ENCODE assay signal across 13 cellular contexts in genomic region chr6:42694586-42694985, GRCh38. TPM values are rescaled to one million over a fixed set of nuclear protein-coding genes. Genes with fewer than 3 reads are reported as not detected.
DNase-seq lines count a peak whose midpoint lies in the region; FAIRE-seq and TF ChIP-seq lines count a peak whose summit lies in the region.
"Had no signal": no experiment of that assay in that cellular context is flagged by ENCODE, and none has a peak within 500 bp of the region (broad histone marks: within the 10 kb centered on the region; RNA-seq: fewer than 3 reads in every experiment).

No MANE protein-coding gene starts in this region.

- H3K27ac Mint-ChIP-seq in brain: peak overlapping the region in 3 of 5 experiments; percentile 70 to 87 (median 76)

- H3K14ac ChIP-seq in mesenchymal stem cell (ENCODE audit: low read length in 2 of 2): no peak overlapping the region

- H3K4me1 ChIP-seq in ACC112 (ENCODE audit: control insufficient read depth, insufficient read depth, low read length, unreplicated experiment): peaks cover 61% of the 10 kb centered on the region
- H3K4me1 ChIP-seq in mesenchymal stem cell (ENCODE audit: control insufficient read depth, insufficient read depth, low read depth, low read length): peaks cover 5% of the 10 kb centered on the region

- peaks cover 4% of the 10 kb centered on the region for H3K79me1 ChIP-seq in mesenchymal stem cell (replicated peaks; ENCODE audit: low read length, poor library complexity, severe bottlenecking)

- H3K27me3 Mint-ChIP-seq in brain: peaks cover 3% of the 10 kb centered on the region
- H3K27me3 Mint-ChIP-seq: progenitor cell of endocrine pancreas had no signal

- no peak overlapping the region for H3K4me2 ChIP-seq in mesenchymal stem cell (ENCODE audit: low read length, poor library complexity, severe bottlenecking)

- 85% methylated on average over 3 of the region's 4 CpGs for WGBS in mesenchymal stem cell

- no peak for TF ChIP-seq POLR2A in H54 (IDR thresholded peaks at IDR 0.05; ENCODE audit: low read depth, low read length)

- H3K4me3 ChIP-seq in ACC112 (ENCODE audit: low read depth, low read length) (no peak overlapping the region), mesenchymal stem cell (ENCODE audit: insufficient read depth in 1 of 2, low read depth in 1 of 2, low read length in 2 of 2) (no peak overlapping the region)
- H3K4me3 ChIP-seq: dorsolateral prefrontal cortex had no signal

- peaks cover 27% of the 10 kb centered on the region for H3K36me3 Mint-ChIP-seq in brain

- H2BK120ac ChIP-seq in mesenchymal stem cell (ENCODE audit: low read depth, low read length): no peak overlapping the region

- H2BK15ac ChIP-seq in mesenchymal stem cell (ENCODE audit: low read depth, poor library complexity, severe bottlenecking): no peak overlapping the region

- H3K36me3 ChIP-seq in ACC112 (ENCODE audit: insufficient read depth, low read length) (peaks cover 6% of the 10 kb centered on the region; the same call in 1 of the 2 replicates), mesenchymal stem cell (ENCODE audit: control insufficient read depth in 1 of 2, insufficient read depth in 2 of 2, low read depth in 1 of 2, low read length in 2 of 2) (peaks cover 15 to 50% of the 10 kb centered on the region in 2 experiments)

- H3K27ac ChIP-seq in ACC112 (ENCODE audit: low read depth, low read length) (peak overlapping the region; percentile 88), mesenchymal stem cell (ENCODE audit: low read length, poor library complexity, severe bottlenecking) (no peak overlapping the region)

- H3K9me3 ChIP-seq in mesenchymal stem cell (ENCODE audit: control insufficient read depth, low read length): no peaks in the 10 kb centered on the region

- no peaks in the 10 kb centered on the region for H3K79me2 ChIP-seq in ACC112 (ENCODE audit: control insufficient read depth, insufficient read depth, low read length, unreplicated experiment)

- no peaks in the 10 kb centered on the region for H3K9me3 Mint-ChIP-seq in brain

- peak overlapping the region; percentile 60 for H3K9ac ChIP-seq in mesenchymal stem cell (ENCODE audit: low read length)

- H3K4me1 Mint-ChIP-seq in brain: no peaks in the 10 kb centered on the region

- FAIRE-seq in H54 (lab: Jason Lieb, UNC): no peak

- H2BK5ac ChIP-seq in mesenchymal stem cell (ENCODE audit: low read depth, low read length, poor library complexity, severe bottlenecking): no peak overlapping the region

- H3K27me3 ChIP-seq in ACC112 (ENCODE audit: insufficient read depth, low read length) (no peaks in the 10 kb centered on the region), mesenchymal stem cell (ENCODE audit: control insufficient read depth in 1 of 2, insufficient read depth in 1 of 2, low read length in 2 of 2) (no peaks in the 10 kb centered on the region)
- H3K27me3 ChIP-seq: dorsolateral prefrontal cortex had no signal

- TF ChIP-seq CTCF in brain (conservative IDR thresholded peaks at IDR 0.05): no peak

- no peak overlapping the region for H2AK5ac ChIP-seq in mesenchymal stem cell (ENCODE audit: low read length, severe bottlenecking)

- H4K91ac ChIP-seq in mesenchymal stem cell (ENCODE audit: low read length): no peak overlapping the region

- H2AFZ ChIP-seq in ACC112 (ENCODE audit: low read length, unreplicated experiment) (no peak overlapping the region), mesenchymal stem cell (ENCODE audit: low read depth, low read length) (no peak overlapping the region)

- no peak overlapping the region for H3K23ac ChIP-seq in mesenchymal stem cell (ENCODE audit: low read length in 2 of 2)

- H4K8ac ChIP-seq in mesenchymal stem cell (ENCODE audit: low read length): no peak overlapping the region

- no peak overlapping the region for H3K18ac ChIP-seq in mesenchymal stem cell (ENCODE audit: low read depth in 1 of 2, low read length in 2 of 2)

- DNase-seq in H54 (ENCODE audit: insufficient read length, low spot score): peak; percentile 21
- no peak for DNase-seq in mesenchymal stem cell
- no peak for DNase-seq in DMS79 (lab: John Stamatoyannopoulos, UW)
- no peak for DNase-seq in medulla oblongata (ENCODE audit: extremely low spot score)
- DNase-seq in NCI-H1417 treated with DMSO at 0.1 percent for 48 hours (lab: John Stamatoyannopoulos, UW): no peak
- no peak for DNase-seq in NCI-H510A treated with DMSO at 0.1 percent for 48 hours (lab: John Stamatoyannopoulos, UW)
- DNase-seq: activated CD8-positive, alpha-beta memory T cell treated with anti-CD3 and anti-CD28 coated beads, Interleukin-2, amount 50 U/mL, for 48 hours; dorsolateral prefrontal cortex; KBM-7; NCI-H510A had no signal

- no peak overlapping the region for H3K4ac ChIP-seq in mesenchymal stem cell (ENCODE audit: low read depth in 1 of 2, low read length in 2 of 2)

- H2BK12ac ChIP-seq in mesenchymal stem cell (ENCODE audit: low read length in 2 of 2): no peak overlapping the region

- H3K4me3 Mint-ChIP-seq in brain: no peak overlapping the region

RNA-seq across cellular contexts. Expression of gene PRPH2, which starts 27.8 kb away (rescaled TPM):
- polyA plus RNA-seq in brain (ENCODE audit: insufficient read depth, low read depth, low replicate concordance): 2.0 TPM
- polyA plus RNA-seq in mesenchymal stem cell (2013, experiment 1 of 2): 0.03 TPM
- 0.07 TPM for polyA plus RNA-seq in mesenchymal stem cell (2013, experiment 2 of 2)

RNA-seq across cellular contexts. Expression of gene TBCC, which starts 51.3 kb away (rescaled TPM):
- 40.8 TPM for polyA plus RNA-seq in brain (ENCODE audit: insufficient read depth, low read depth, low replicate concordance)
- polyA plus RNA-seq in mesenchymal stem cell (2013, experiment 1 of 2): 20.5 TPM
- polyA plus RNA-seq in mesenchymal stem cell (2013, experiment 2 of 2): 22.6 TPM
